ENCODE assay signal across 2 cellular contexts in genomic region chr7:98283127-98283886, GRCh38.
A peak's percentile ranks its signal among the peaks of the same experiment; 100 is the strongest.
TF ChIP-seq lines count a peak whose summit lies in the region.

No MANE protein-coding gene starts in this region.

TF ChIP-seq in K562, 482 proteins besides CTCF, POLR2A, EP300 and RAD21:
- peak; percentile 25; the same call in 1 of the 2 replicates for TF ChIP-seq RBFOX2 (IDR thresholded peaks at IDR 0.05; ENCODE audit: low read depth, low read length)
- TF ChIP-seq BHLHE40 (IDR thresholded peaks at IDR 0.05; ENCODE audit: low read length), result no peak
- no peak for TF ChIP-seq KLF1 (tag; IDR thresholded peaks at IDR 0.05)

TF ChIP-seq in HepG2, 621 proteins besides CTCF, POLR2A, EP300 and RAD21:
- TF ChIP-seq ZNF687 (CRISPR knock-in tag; IDR thresholded peaks at IDR 0.05) (peak; percentile 9; the same call in 1 of the 2 replicates), ZNF7 (CRISPR knock-in tag; IDR thresholded peaks at IDR 0.05) (no peak)
